In genomic region chr5:176803943-176804498, GRCh38 we compare ENCODE assay signal across 11 cellular contexts. TPM values are rescaled to one million over a fixed set of nuclear protein-coding genes. Genes with fewer than 3 reads are reported as not detected.
DNase-seq lines count a peak whose midpoint lies in the region; ATAC-seq and TF ChIP-seq lines count a peak whose summit lies in the region.
"Had no signal": no experiment of that assay in that cellular context is flagged by ENCODE, and none has a peak within 500 bp of the region (broad histone marks: within the 10 kb centered on the region; RNA-seq: fewer than 3 reads in every experiment).

No MANE protein-coding gene starts in this region.

- H3K27ac ChIP-seq in GM23248 (no peak overlapping the region), MM.1S (ENCODE audit: low read length) (no peak overlapping the region), psoas muscle (no peak overlapping the region)
- H3K27ac ChIP-seq: adrenal gland, SJCRH30 had no signal

- H3K36me3 Mint-ChIP-seq in CD14-positive monocyte, result no peaks in the 10 kb centered on the region

- peaks cover 23 to 44% (median 33%) of the 10 kb centered on the region in 3 donors for H3K27me3 Mint-ChIP-seq in CD14-positive monocyte (ENCODE audit: low read depth in 3 of 3)

- no peaks in the 10 kb centered on the region for H3K9me3 ChIP-seq in GM23248 (ENCODE audit: low read depth)
- no peaks in the 10 kb centered on the region for H3K9me3 ChIP-seq in MM.1S (replicated peaks; ENCODE audit: insufficient read depth, low read length)
- H3K9me3 ChIP-seq in psoas muscle, result no peaks in the 10 kb centered on the region
- H3K9me3 ChIP-seq: adrenal gland, SJCRH30 had no signal

- intact Hi-C loops in psoas muscle (cut with DNase I) (no loop called here), CD14-positive monocyte (cut with micrococcal nuclease) (no loop called here)

- peaks cover 24% of the 10 kb centered on the region for H3K27me3 ChIP-seq in GM23248 (replicated peaks; ENCODE audit: insufficient read depth)
- H3K27me3 ChIP-seq in MM.1S (replicated peaks; ENCODE audit: insufficient read depth, low read length), result peaks cover 51% of the 10 kb centered on the region
- peaks cover 0 to 35% (median 8%) of the 10 kb centered on the region in 3 donors for H3K27me3 ChIP-seq in psoas muscle (ENCODE audit: insufficient read depth in 3 of 3, low read length in 2 of 3)
- H3K27me3 ChIP-seq: SJCRH30 had no signal

- H3K4me1 ChIP-seq in GM23248 (ENCODE audit: insufficient read depth) (no peaks in the 10 kb centered on the region), MM.1S (ENCODE audit: low read length) (no peaks in the 10 kb centered on the region), psoas muscle (no peaks in the 10 kb centered on the region)
- H3K4me1 ChIP-seq: adrenal gland, SJCRH30 had no signal

- peak; percentile 53 for DNase-seq in GM23248
- DNase-seq in MM.1S, result peak; percentile 46
- DNase-seq in astrocyte of the spinal cord (ENCODE audit: low read depth, low spot score), result peak; percentile 31
- peak; percentile 47 for DNase-seq in kidney tubule cell (ENCODE audit: low spot score)
- no peak for DNase-seq in psoas muscle
- no peak for DNase-seq in NCI-H226
- DNase-seq in CD14-positive monocyte (ENCODE audit: low spot score), result no peak
- DNase-seq: left cardiac atrium had no signal

- no peaks in the 10 kb centered on the region for H3K4me1 Mint-ChIP-seq in CD14-positive monocyte

- H3K4me3 Mint-ChIP-seq in CD14-positive monocyte, result peak overlapping the region in 1 of 2 donors; percentile 6

- no peak overlapping the region for H3K4me3 ChIP-seq in GM23248
- H3K4me3 ChIP-seq in MM.1S (ENCODE audit: low read length), result no peak overlapping the region
- H3K4me3 ChIP-seq in astrocyte of the spinal cord (ENCODE audit: low read depth, low read length), result no peak overlapping the region
- no peak overlapping the region for H3K4me3 ChIP-seq in psoas muscle
- H3K4me3 ChIP-seq: adrenal gland, SJCRH30 had no signal

- in situ Hi-C loops in GM23248 (cut with MboI), result no loop called here
- in situ Hi-C loops in astrocyte of the spinal cord (cut with HindIII; ENCODE audit: low sequenced_read_pairs), result no loop called here

- ATAC-seq in psoas muscle (no peak), GM18907 (IDR thresholded peaks at IDR 0.05; ENCODE audit: unreplicated experiment) (no peak)
- ATAC-seq: left cardiac atrium had no signal

- no peak overlapping the region for H3K27ac Mint-ChIP-seq in CD14-positive monocyte

- H4K20me1 ChIP-seq in GM23248 (ENCODE audit: insufficient read depth) (no peaks in the 10 kb centered on the region), MM.1S (ENCODE audit: insufficient read depth, low read length) (no peaks in the 10 kb centered on the region)

- no peak overlapping the region for H3K4me2 ChIP-seq in GM23248 (ENCODE audit: unreplicated experiment)
- no peak overlapping the region for H3K4me2 ChIP-seq in MM.1S (ENCODE audit: low read depth, low read length)

- TF ChIP-seq CTCF in MM.1S (IDR thresholded peaks at IDR 0.05; ENCODE audit: low read length) (no peak), astrocyte of the spinal cord (IDR thresholded peaks at IDR 0.05; ENCODE audit: low read depth, low read length) (no peak), psoas muscle (IDR thresholded peaks at IDR 0.05) (no peak), CD14-positive monocyte (IDR thresholded peaks at IDR 0.05) (no peak)

- H3K9me2 ChIP-seq in GM23248 (ENCODE audit: insufficient read depth) (no peaks in the 10 kb centered on the region), MM.1S (replicated peaks; ENCODE audit: insufficient read depth, low read length) (no peaks in the 10 kb centered on the region)

- H3K9ac ChIP-seq in GM23248 (no peak overlapping the region), MM.1S (ENCODE audit: low read length) (no peak overlapping the region)

- H3K79me2 ChIP-seq in GM23248 (ENCODE audit: insufficient read depth) (no peaks in the 10 kb centered on the region), MM.1S (ENCODE audit: low read length) (no peaks in the 10 kb centered on the region)

- H3K9me3 Mint-ChIP-seq in CD14-positive monocyte, result peaks cover 0 to 4% (median 1%) of the 10 kb centered on the region in 7 donors

- no peaks in the 10 kb centered on the region for H3K36me3 ChIP-seq in GM23248 (ENCODE audit: low read depth)
- H3K36me3 ChIP-seq in MM.1S (replicated peaks; ENCODE audit: insufficient read depth, low read length), result no peaks in the 10 kb centered on the region
- no peaks in the 10 kb centered on the region for H3K36me3 ChIP-seq in psoas muscle (ENCODE audit: insufficient read depth in 1 of 2, low read depth in 1 of 2)
- H3K36me3 ChIP-seq: adrenal gland, SJCRH30 had no signal

- no peaks in the 10 kb centered on the region for H3F3A ChIP-seq in GM23248 (ENCODE audit: insufficient read depth)
- no peaks in the 10 kb centered on the region for H3F3A ChIP-seq in MM.1S (ENCODE audit: insufficient read depth, low read length)

- no peak overlapping the region for H2AFZ ChIP-seq in GM23248
- no peak overlapping the region for H2AFZ ChIP-seq in MM.1S (ENCODE audit: low read length)

- 30% methylated on average over 8 of the region's 8 CpGs for WGBS in GM23248 (ENCODE audit: low coverage in 1 of 2, low lambda C conversion rate in 2 of 2, missing lambda C conversion rate in 2 of 2), 2 experiments
- WGBS in psoas muscle, 3 donors, result 38 to 46% (median 42%) methylated on average over 8 of the region's 8 CpGs

RNA-seq across cellular contexts. Expression of gene UNC5A, which starts 6.3 kb away (rescaled TPM):
- not detected in 2 replicates for total RNA-seq in GM23248 (2014; rRNA removed; shearing (Covaris generic))
- polyA plus RNA-seq in GM23248 (2016; fragmentation: Nextera tagmentation; extraction: Ambion mirVana), result not detected in 2 replicates
- under 1 TPM in 1 of 4 donors, not detected in 3; 0.10 TPM for total RNA-seq in psoas muscle
- under 1 TPM in 2 of 3 donors, not detected in 1; 0.03 to 0.25 TPM for polyA plus RNA-seq in psoas muscle
- under 1 TPM; 0.03 to 0.07 TPM for polyA plus RNA-seq in CD14-positive monocyte

Comparison
In these comparisons a context has a peak if more than half of its experiments do, and no peak if none do; other contexts are left out.
1. DNase-seq: peak in GM23248 (single experiment), MM.1S (single experiment), astrocyte of the spinal cord (single experiment) and kidney tubule cell (single experiment); none in psoas muscle (0 of 2), NCI-H226 (single experiment) and CD14-positive monocyte (single experiment).